Comparison of ENCODE assay signal across 29 cellular contexts in the genomic region with DNA sequence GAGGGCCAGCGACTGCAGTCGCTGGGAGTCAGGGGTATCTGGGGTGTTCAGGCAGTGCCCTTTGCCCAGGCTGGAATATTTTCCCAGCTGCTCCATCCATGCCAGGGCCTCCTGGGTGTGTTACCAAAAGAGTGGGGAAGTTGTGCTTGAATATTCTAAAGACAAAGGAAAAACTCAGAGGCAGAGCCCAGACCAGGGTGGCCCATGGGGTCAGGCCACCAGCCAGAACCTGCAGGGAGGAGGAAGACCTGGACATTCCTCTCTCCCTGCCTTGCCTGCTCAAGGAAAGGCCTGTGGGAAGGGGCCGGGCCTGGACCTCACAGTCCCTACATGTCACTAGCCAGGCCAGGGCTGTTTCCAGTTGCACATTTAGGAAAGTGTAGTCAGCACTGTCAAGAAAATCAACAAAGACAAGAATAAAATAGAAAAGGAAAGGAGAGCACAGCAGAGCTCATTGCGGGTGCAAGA. TPM values are rescaled to one million over a fixed set of nuclear protein-coding genes. Genes with fewer than 3 reads are reported as not detected.
DNase-seq lines count a peak whose midpoint lies in the region; ATAC-seq, FAIRE-seq and TF ChIP-seq lines count a peak whose summit lies in the region.
"Had no signal": no experiment of that assay in that cellular context is flagged by ENCODE, and none has a peak within 500 bp of the region (broad histone marks: within the 10 kb centered on the region; RNA-seq: fewer than 3 reads in every experiment).

No MANE protein-coding gene starts in this region.

- H2BK5ac ChIP-seq in neuronal stem cell (ENCODE audit: low read length): no peak overlapping the region

- H3K18ac ChIP-seq in neuronal stem cell (ENCODE audit: low read length): peak overlapping the region; percentile 81

- H3K23ac ChIP-seq in neuronal stem cell (ENCODE audit: low read depth, low read length, poor library complexity): no peak overlapping the region

- FAIRE-seq in GM12891 (lab: Jason Lieb, UNC): no peak
- FAIRE-seq: D721Med, GM18507, HTR-8/SVneo had no signal

- no peaks in the 10 kb centered on the region for H3K4me1 ChIP-seq in neuronal stem cell (ENCODE audit: control insufficient read depth in 2 of 2, insufficient read depth in 1 of 2, low read depth in 1 of 2, low read length in 2 of 2)
- H3K4me1 ChIP-seq in sigmoid colon: peaks cover 0 to 6% (median 6%) of the 10 kb centered on the region in 4 donors
- H3K4me1 ChIP-seq: BE2C had no signal

- intact Hi-C loops in sigmoid colon (cut with DNase I): no loop called here

- peak overlapping the region; percentile 30 for H2AK5ac ChIP-seq in neuronal stem cell (ENCODE audit: low read depth, low read length)

- no peak overlapping the region for H4K8ac ChIP-seq in neuronal stem cell (ENCODE audit: low read depth, low read length)

- no peak for ATAC-seq in GM18868 (IDR thresholded peaks at IDR 0.05; ENCODE audit: unreplicated experiment)
- ATAC-seq: PC-3 had no signal

- H3K14ac ChIP-seq in neuronal stem cell (ENCODE audit: low read length): no peak overlapping the region

- H3K27ac ChIP-seq in neuronal stem cell (replicated peaks; ENCODE audit: low read length) (no peak overlapping the region), sigmoid colon (no peak overlapping the region)
- H3K27ac ChIP-seq: 22Rv1 had no signal

- peak; percentile 33 for DNase-seq in activated effector memory CD4-positive, alpha-beta T cell treated with anti-CD3 and anti-CD28 coated beads, Interleukin-2, amount 50 U/mL, for 16 hours
- DNase-seq in activated effector memory CD4-positive, alpha-beta T cell treated with Interleukin-2 at 50 U/mL for 16 hours: no peak
- no peak for DNase-seq in neuronal stem cell (ENCODE audit: low spot score)
- DNase-seq in sigmoid colon: peak; percentile 25
- DNase-seq in GM12891 (ENCODE audit: insufficient read length, low spot score): no peak
- DNase-seq in amniotic stem cell (lab: John Stamatoyannopoulos, UW): no peak
- DNase-seq: BE2C; H7; KBM-7; MV-4-11; NCI-H1105; NCI-H146; NCI-H1930; NCI-H2107; NCI-H446 treated with DMSO at 0.1 percent for 48 hours; NCI-H526; NCI-H82; NK-92 treated with Interleukin-12 subunit alpha and Interleukin-12 subunit beta, amount 100 ng/mL, for 24 hours; PC-3; SHP77 treated with DMSO at 0.1 percent for 48 hours had no signal

- no peak overlapping the region for H3K4me3 ChIP-seq in neuronal stem cell (ENCODE audit: low read length in 2 of 2)
- no peak overlapping the region for H3K4me3 ChIP-seq in sigmoid colon

- no CpG with 5 or more reads among the region's 4 CpGs for WGBS in neuronal stem cell (ENCODE audit: extremely low coverage in 2 of 2, insufficient read length in 2 of 2, insufficient replicate concordance in 1 of 2), 2 donors
- WGBS in sigmoid colon, 2 donors: 92% methylated on average over 4 of the region's 4 CpGs

- H3K9me3 ChIP-seq in neuronal stem cell (replicated peaks in 1 of 2; ENCODE audit: control insufficient read depth in 2 of 2, insufficient read depth in 1 of 2, low read depth in 1 of 2, low read length in 2 of 2): no peaks in the 10 kb centered on the region
- no peaks in the 10 kb centered on the region for H3K9me3 ChIP-seq in sigmoid colon
- H3K9me3 ChIP-seq: BE2C had no signal

- H3K36me3 ChIP-seq in neuronal stem cell (replicated peaks in 1 of 2; ENCODE audit: control insufficient read depth in 2 of 2, insufficient read depth in 2 of 2, low read length in 2 of 2) (no peaks in the 10 kb centered on the region), sigmoid colon (no peaks in the 10 kb centered on the region)
- H3K36me3 ChIP-seq: BE2C had no signal

- no peaks in the 10 kb centered on the region for H3K79me1 ChIP-seq in neuronal stem cell (ENCODE audit: low read depth, low read length)

- H2BK120ac ChIP-seq in neuronal stem cell (ENCODE audit: low read depth, low read length): no peak overlapping the region

- no peak overlapping the region for H3K4me2 ChIP-seq in neuronal stem cell (ENCODE audit: insufficient read depth, low read length, poor library complexity, severe bottlenecking)

- TF ChIP-seq EP300 in sigmoid colon (IDR thresholded peaks at IDR 0.05): no peak

- H2BK12ac ChIP-seq in neuronal stem cell (ENCODE audit: low read length): no peak overlapping the region

- H2AFZ ChIP-seq in neuronal stem cell (ENCODE audit: low read length): no peak overlapping the region

- no peak overlapping the region for H3K4ac ChIP-seq in neuronal stem cell (ENCODE audit: low read length)

- H3K27me3 ChIP-seq in neuronal stem cell (ENCODE audit: control insufficient read depth in 3 of 3, insufficient read depth in 3 of 3, low read depth in 1 of 3, low read length in 3 of 3) (peaks cover 0 to 13% (median 0%) of the 10 kb centered on the region in 3 experiments), sigmoid colon (no peaks in the 10 kb centered on the region)
- H3K27me3 ChIP-seq: BE2C had no signal

- TF ChIP-seq POLR2A in sigmoid colon (IDR thresholded peaks at IDR 0.05): no peak
- TF ChIP-seq POLR2A in GM12891 (IDR thresholded peaks at IDR 0.05; ENCODE audit: low read depth, low read length): no peak

- no peak overlapping the region for H3K9ac ChIP-seq in neuronal stem cell (ENCODE audit: low read depth, low read length, poor library complexity)

- no peak overlapping the region for H4K91ac ChIP-seq in neuronal stem cell (ENCODE audit: low read depth, low read length, poor library complexity)

- no peak for TF ChIP-seq CTCF in sigmoid colon (IDR thresholded peaks at IDR 0.05)

- no peak overlapping the region for H2BK15ac ChIP-seq in neuronal stem cell (ENCODE audit: low read length)

TF ChIP-seq in GM12891, 5 proteins besides CTCF, POLR2A, EP300 and RAD21:
- TF ChIP-seq PAX5 (IDR thresholded peaks at IDR 0.05; ENCODE audit: insufficient read depth, low read length, severe bottlenecking): no peak
- TF ChIP-seq TAF1 (IDR thresholded peaks at IDR 0.05; ENCODE audit: low read depth, low read length): no peak
- TF ChIP-seq POU2F2 (IDR thresholded peaks at IDR 0.05; ENCODE audit: low read depth, low read length): no peak
- TF ChIP-seq POLR2AphosphoS5 (IDR thresholded peaks at IDR 0.05; ENCODE audit: low read depth, low read length): no peak
- TF ChIP-seq SPI1 (IDR thresholded peaks at IDR 0.05; ENCODE audit: low read depth, low read length): no peak

RNA-seq across cellular contexts. Expression of a gene that starts 16.0 kb away (rescaled TPM):
- 6.0 TPM for polyA plus RNA-seq in neuronal stem cell (2013, experiment 1 of 2)
- polyA plus RNA-seq in neuronal stem cell (2013, experiment 2 of 2): 5.6 TPM
- 10 to 100 TPM; 21.9 to 50.2 (median 35.2) TPM for total RNA-seq in sigmoid colon
- 1 to 10 TPM in 2 of 3 donors, under 1 TPM in 1; 0.69 to 5.4 (median 4.2) TPM for polyA plus RNA-seq in sigmoid colon
- polyA plus RNA-seq in GM12891 (2012; ENCODE audit: low read depth, missing spikeins): not detected
- total RNA-seq: PC-3 had no signal
- polyA plus RNA-seq: CD14-positive monocyte had no signal

RNA-seq across cellular contexts. Expression of a gene that starts 21.5 kb away (rescaled TPM):
- polyA plus RNA-seq in neuronal stem cell (2013, experiment 1 of 2): 3.9 TPM
- 2.8 TPM for polyA plus RNA-seq in neuronal stem cell (2013, experiment 2 of 2)
- total RNA-seq in sigmoid colon: not detected
- polyA plus RNA-seq in sigmoid colon: not detected
- not detected for polyA plus RNA-seq in GM12891 (2012; ENCODE audit: low read depth, missing spikeins)
- total RNA-seq: LHCN-M2, MCF 10A, PC-3, RPMI7951 had no signal
- polyA plus RNA-seq: CD14-positive monocyte had no signal

Comparison
In these comparisons a context has a peak if more than half of its experiments do, and no peak if none do; other contexts are left out.
1. DNase-seq: peak in activated effector memory CD4-positive, alpha-beta T cell treated with anti-CD3 and anti-CD28 coated beads, Interleukin-2, amount 50 U/mL, for 16 hours (single experiment) and sigmoid colon (single experiment); none in activated effector memory CD4-positive, alpha-beta T cell treated with Interleukin-2 at 50 U/mL for 16 hours (single experiment), neuronal stem cell (single experiment), GM12891 (single experiment) and amniotic stem cell (single experiment).